Comparison of ENCODE assay signal across 11 cellular contexts in the genomic region with DNA sequence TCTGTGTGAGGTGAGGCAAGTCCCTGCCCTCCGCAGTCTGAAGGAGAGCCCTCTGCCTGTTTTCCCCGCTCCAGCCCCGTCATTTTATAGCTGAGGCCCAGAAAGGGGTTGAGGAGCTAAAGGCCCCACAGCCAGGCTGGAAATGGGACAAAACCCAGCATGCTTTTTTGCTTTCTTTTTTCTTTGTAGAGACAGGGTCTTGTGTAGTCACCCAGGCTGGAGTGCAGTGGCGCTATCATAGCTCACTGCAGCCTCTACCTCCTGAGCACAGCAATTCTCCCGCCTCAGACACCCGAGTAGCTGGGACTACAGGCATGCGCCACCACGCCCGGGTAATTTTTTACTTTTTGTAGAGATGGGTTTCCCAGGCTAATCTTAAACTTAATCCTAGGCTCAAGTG. TPM values are rescaled to one million over a fixed set of nuclear protein-coding genes. Genes with fewer than 3 reads are reported as not detected.
DNase-seq lines count a peak whose midpoint lies in the region; ATAC-seq and TF ChIP-seq lines count a peak whose summit lies in the region.
"Had no signal": no experiment of that assay in that cellular context is flagged by ENCODE, and none has a peak within 500 bp of the region (broad histone marks: within the 10 kb centered on the region; RNA-seq: fewer than 3 reads in every experiment).

No MANE protein-coding gene starts in this region.

- ATAC-seq in T-helper 17 cell: no peak
- peak; percentile 19 for ATAC-seq in lower lobe of right lung
- ATAC-seq in thoracic aorta (ENCODE audit: insufficient number of reproducible peaks, low FRiP score, low read depth): no peak
- no peak for ATAC-seq in HG02970 (IDR thresholded peaks at IDR 0.05; ENCODE audit: low FRiP score, unreplicated experiment)

- no peaks in the 10 kb centered on the region for H3K9me3 ChIP-seq in T-helper 17 cell (ENCODE audit: control insufficient read depth, low read length, poor library complexity, severe bottlenecking)
- no peaks in the 10 kb centered on the region for H3K9me3 ChIP-seq in lower lobe of right lung
- no peaks in the 10 kb centered on the region for H3K9me3 ChIP-seq in thoracic aorta

- peaks cover 5% of the 10 kb centered on the region for H3K4me1 Mint-ChIP-seq in T-helper 17 cell

- peak overlapping the region; percentile 32 for H3K27ac Mint-ChIP-seq in T-helper 17 cell

- no peaks in the 10 kb centered on the region for H3K27me3 Mint-ChIP-seq in T-helper 17 cell

- intact Hi-C loops in lower lobe of right lung (cut with DNase I): no loop called here

- H3K36me3 Mint-ChIP-seq in T-helper 17 cell (ENCODE audit: low read depth): no peaks in the 10 kb centered on the region

- H3K4me3 ChIP-seq in lower lobe of right lung (no peak overlapping the region), thoracic aorta (no peak overlapping the region)

- peaks cover 25% of the 10 kb centered on the region for H3K4me1 ChIP-seq in lower lobe of right lung
- peaks cover 9 to 32% of the 10 kb centered on the region in 2 donors for H3K4me1 ChIP-seq in thoracic aorta (ENCODE audit: control insufficient read depth in 1 of 2, low read depth in 2 of 2)

- TF ChIP-seq CTCF in lower lobe of right lung (IDR thresholded peaks at IDR 0.05) (no peak), thoracic aorta (IDR thresholded peaks at IDR 0.05) (no peak)

- H3K27me3 ChIP-seq in lower lobe of right lung (ENCODE audit: low read depth) (no peaks in the 10 kb centered on the region), thoracic aorta (replicated peaks; ENCODE audit: insufficient read depth) (no peaks in the 10 kb centered on the region)

- H3K36me3 ChIP-seq in lower lobe of right lung (no peaks in the 10 kb centered on the region), thoracic aorta (no peaks in the 10 kb centered on the region)

- DNase-seq in SIG-M5 treated with dmso at 0.1 percent for 504 hours (lab: John Stamatoyannopoulos, UW; ENCODE audit: unreplicated experiment): peak; percentile 65
- no peak for DNase-seq in SIG-M5 (lab: John Stamatoyannopoulos, UW)
- no peak for DNase-seq in T-helper 17 cell
- DNase-seq in lower lobe of right lung: peak; percentile 41
- DNase-seq in thoracic aorta (ENCODE audit: low spot score): no peak
- no peak for DNase-seq in kidney tubule cell (ENCODE audit: low spot score)
- no peak for DNase-seq in glomerular visceral epithelial cell (ENCODE audit: extremely low spot score)
- DNase-seq: activated effector memory CD4-positive, alpha-beta T cell treated with anti-CD3 and anti-CD28 coated beads, Interleukin-2, amount 50 U/mL, for 16 hours; Karpas-422; NCI-H510A treated with DMSO at 0.1 percent for 48 hours had no signal

- peak overlapping the region; percentile 51 for H3K27ac ChIP-seq in lower lobe of right lung
- H3K27ac ChIP-seq in thoracic aorta: peak overlapping the region; percentile 71 to 77

- no peak overlapping the region for H3K4me3 Mint-ChIP-seq in T-helper 17 cell

RNA-seq across cellular contexts. Expression of gene LITAF, which starts 11.0 kb away (rescaled TPM):
- total RNA-seq in T-helper 17 cell (100 to 1,000 TPM in 1 of 2 donors, 10 to 100 TPM in 1; 93.1 to 155 TPM), lower lobe of right lung (281 TPM), thoracic aorta (100 to 1,000 TPM; 124 to 146 TPM)

Comparison
In these comparisons a context has a peak if more than half of its experiments do, and no peak if none do; other contexts are left out.
1. DNase-seq: peak in SIG-M5 treated with dmso at 0.1 percent for 504 hours (single experiment) and lower lobe of right lung (single experiment); none in SIG-M5 (single experiment), T-helper 17 cell (0 of 3), thoracic aorta (single experiment), kidney tubule cell (single experiment) and glomerular visceral epithelial cell (single experiment).
2. ATAC-seq: peak in lower lobe of right lung (2 of 2); none in T-helper 17 cell (single experiment), thoracic aorta (single experiment) and HG02970 (single experiment).